Comparison of ENCODE assay signal across 8 cellular contexts in genomic region chr12:123436017-123436964, GRCh38. TPM values are rescaled to one million over a fixed set of nuclear protein-coding genes. Genes with fewer than 3 reads are reported as not detected.
DNase-seq lines count a peak whose midpoint lies in the region; ATAC-seq and TF ChIP-seq lines count a peak whose summit lies in the region.

A gene with protein sequence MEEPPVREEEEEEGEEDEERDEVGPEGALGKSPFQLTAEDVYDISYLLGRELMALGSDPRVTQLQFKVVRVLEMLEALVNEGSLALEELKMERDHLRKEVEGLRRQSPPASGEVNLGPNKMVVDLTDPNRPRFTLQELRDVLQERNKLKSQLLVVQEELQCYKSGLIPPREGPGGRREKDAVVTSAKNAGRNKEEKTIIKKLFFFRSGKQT (minus strand): TSS chr12:123436684. CDS start chr12:123436420, 264 bp downstream.

- no peaks in the 10 kb centered on the region for H3K9me3 ChIP-seq in CD8-positive, alpha-beta memory T cell (ENCODE audit: low read length)
- no peaks in the 10 kb centered on the region for H3K9me3 ChIP-seq in mucosa of stomach (ENCODE audit: control insufficient read depth, low read length)

- no peaks in the 10 kb centered on the region for H3K27me3 ChIP-seq in CD8-positive, alpha-beta memory T cell (ENCODE audit: insufficient read depth, low read length, poor library complexity, severe bottlenecking)
- H3K27me3 ChIP-seq in mucosa of stomach (ENCODE audit: control insufficient read depth, insufficient read depth, low read length): no peaks in the 10 kb centered on the region

- peak within 1 kb of the TSS; percentile 76 to 98 (median 96) for H3K27ac Mint-ChIP-seq in CD8-positive, alpha-beta memory T cell

- H3K36me3 Mint-ChIP-seq in CD8-positive, alpha-beta memory T cell: peaks cover 0 to 25% (median 4%) of the 10 kb centered on the region in 3 donors

- peak; percentile 76 for TF ChIP-seq POLR2A in erythroblast (IDR thresholded peaks at IDR 0.05; ENCODE audit: low read length)

- peaks cover 35% of the 10 kb centered on the region for H3K4me1 ChIP-seq in CD8-positive, alpha-beta memory T cell (ENCODE audit: insufficient read depth, low read length)
- peaks cover 12% of the 10 kb centered on the region for H3K4me1 ChIP-seq in mucosa of stomach (ENCODE audit: control insufficient read depth, insufficient read depth, low read length)

- H3K27ac ChIP-seq in CD8-positive, alpha-beta memory T cell (ENCODE audit: low read depth, low read length): peak within 1 kb of the TSS; percentile 88

- POLR2A ChIA-PET in CD8-positive, alpha-beta memory T cell (lab: Charles Lee): interaction anchor here (0.5 to 2.7 kb wide), 6 partner anchors 12 to 146 kb away, joined by 3 to 15 read pairs (median 4); partner anchors contain the start of gene SNRNP35

- H3K9me3 Mint-ChIP-seq in CD8-positive, alpha-beta memory T cell: no peaks in the 10 kb centered on the region

- CTCF ChIA-PET in CD8-positive, alpha-beta memory T cell (lab: Charles Lee): interaction anchor here (1.2 to 1.9 kb wide), 4 partner anchors 12 to 48 kb away, joined by 3 to 8 read pairs (median 4); partner anchors contain the start of gene SNRNP35

- H3K36me3 ChIP-seq in CD8-positive, alpha-beta memory T cell (ENCODE audit: insufficient read depth, low read length): no peaks in the 10 kb centered on the region
- no peaks in the 10 kb centered on the region for H3K36me3 ChIP-seq in mucosa of stomach (ENCODE audit: control insufficient read depth, insufficient read depth, low read length)

- DNase-seq in CD8-positive, alpha-beta memory T cell: peak; percentile 87 to 94 (median 92)
- peak; percentile 71 for DNase-seq in GM19240 (ENCODE audit: insufficient read length, low spot score)
- DNase-seq in OCI-M1 (lab: John Stamatoyannopoulos, UW): peak; percentile 86
- DNase-seq in activated T-cell treated with anti-CD3 and anti-CD28 coated beads for 4 hours: peak; percentile 88
- DNase-seq in erythroblast (lab: John Stamatoyannopoulos, UW): peak; percentile 84 to 90
- peak; percentile 75 to 84 for DNase-seq in stimulated activated CD8-positive, alpha-beta memory T cell treated with anti-CD3 and anti-CD28 coated beads, Interleukin-4, amount 100 ng/mL, for 4 hours (ENCODE audit: low read depth in 2 of 2, low spot score in 1 of 2)

- peak within 1 kb of the TSS; percentile 56 for H3K4me3 ChIP-seq in CD8-positive, alpha-beta memory T cell (ENCODE audit: low read length)
- H3K4me3 ChIP-seq in mucosa of stomach (ENCODE audit: low read length): peak within 1 kb of the TSS; percentile 72

- ATAC-seq in HG03457 (IDR thresholded peaks at IDR 0.05; ENCODE audit: unreplicated experiment): peak; percentile 69

- no peaks in the 10 kb centered on the region for H3K27me3 Mint-ChIP-seq in CD8-positive, alpha-beta memory T cell

- H3K4me3 Mint-ChIP-seq in CD8-positive, alpha-beta memory T cell: peak within 1 kb of the TSS; percentile 93 to 100 (median 97)

- H3K4me1 Mint-ChIP-seq in CD8-positive, alpha-beta memory T cell: peaks cover 31 to 57% (median 34%) of the 10 kb centered on the region in 3 donors

- peak within 1 kb of the TSS; percentile 84 for H3K9ac ChIP-seq in mucosa of stomach (ENCODE audit: low read length)

RNA-seq across cellular contexts. Expression of the gene that starts here (rescaled TPM):
- total RNA-seq in CD8-positive, alpha-beta memory T cell: 10 to 100 TPM; 26.9 to 27.6 TPM
- 8.4 TPM for polyA plus RNA-seq in CD8-positive, alpha-beta memory T cell

Comparison
In these comparisons a context has a peak if more than half of its experiments do, and no peak if none do; other contexts are left out.
1. Peak in every context shown above with its lines: DNase-seq, ATAC-seq, H3K4me3 ChIP-seq and H3K27ac ChIP-seq.